ENCODE assay signal across 9 cellular contexts in the genomic region with DNA sequence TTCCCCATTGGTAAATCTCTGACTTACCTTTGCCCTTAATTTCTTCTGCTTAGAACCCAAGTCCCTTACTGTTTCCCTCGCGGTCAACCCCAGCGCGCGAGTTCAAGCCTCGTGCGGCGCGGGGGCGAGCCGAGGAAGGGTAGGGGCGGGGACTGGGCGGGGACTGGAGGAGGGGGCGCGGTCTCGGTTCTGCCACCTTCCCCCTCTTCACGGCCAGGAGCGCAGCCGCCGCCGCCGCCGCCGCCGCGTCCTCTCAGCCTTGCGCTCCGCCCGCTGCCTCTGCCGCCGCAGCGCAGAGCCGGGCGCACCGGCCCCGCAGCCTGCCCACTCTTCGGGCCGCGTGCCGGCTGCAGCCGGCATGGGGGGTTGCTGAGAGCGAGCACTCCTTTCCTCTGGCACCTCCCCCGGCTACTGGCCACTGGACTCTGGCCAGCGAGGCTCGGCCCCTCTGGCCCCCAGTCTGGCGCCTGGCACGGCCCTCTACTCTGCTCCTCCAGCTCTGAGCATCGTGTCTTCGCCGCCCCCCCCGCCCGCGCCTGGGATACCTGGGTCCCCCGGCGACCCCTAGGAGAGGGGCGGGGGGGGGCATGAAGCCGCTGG. TPM values are rescaled to one million over a fixed set of nuclear protein-coding genes. Genes with fewer than 3 reads are reported as not detected.
DNase-seq lines count a peak whose midpoint lies in the region; ATAC-seq and TF ChIP-seq lines count a peak whose summit lies in the region.
"Had no signal": no experiment of that assay in that cellular context is flagged by ENCODE, and none has a peak within 500 bp of the region (broad histone marks: within the 10 kb centered on the region; RNA-seq: fewer than 3 reads in every experiment).

A gene with protein sequence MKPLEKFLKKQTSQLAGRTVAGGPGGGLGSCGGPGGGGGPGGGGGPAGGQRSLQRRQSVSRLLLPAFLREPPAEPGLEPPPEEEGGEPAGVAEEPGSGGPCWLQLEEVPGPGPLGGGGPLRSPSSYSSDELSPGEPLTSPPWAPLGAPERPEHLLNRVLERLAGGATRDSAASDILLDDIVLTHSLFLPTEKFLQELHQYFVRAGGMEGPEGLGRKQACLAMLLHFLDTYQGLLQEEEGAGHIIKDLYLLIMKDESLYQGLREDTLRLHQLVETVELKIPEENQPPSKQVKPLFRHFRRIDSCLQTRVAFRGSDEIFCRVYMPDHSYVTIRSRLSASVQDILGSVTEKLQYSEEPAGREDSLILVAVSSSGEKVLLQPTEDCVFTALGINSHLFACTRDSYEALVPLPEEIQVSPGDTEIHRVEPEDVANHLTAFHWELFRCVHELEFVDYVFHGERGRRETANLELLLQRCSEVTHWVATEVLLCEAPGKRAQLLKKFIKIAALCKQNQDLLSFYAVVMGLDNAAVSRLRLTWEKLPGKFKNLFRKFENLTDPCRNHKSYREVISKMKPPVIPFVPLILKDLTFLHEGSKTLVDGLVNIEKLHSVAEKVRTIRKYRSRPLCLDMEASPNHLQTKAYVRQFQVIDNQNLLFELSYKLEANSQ (plus strand): TSS at position 196 of the 600 bp plus-strand sequence. CDS start 392 bp downstream, at position 588.

- H3K36me3 Mint-ChIP-seq in activated naive CD4-positive, alpha-beta T cell treated with anti-CD3 and anti-CD28 coated beads, Interleukin-2, amount 50 U/mL, for 72 hours = peaks cover 7 to 13% of the 10 kb centered on the region in 2 donors

- no peak within 1 kb of the TSS for H2BK5ac ChIP-seq in trophoblast cell (ENCODE audit: low read depth, low read length, poor library complexity)

- no peak within 1 kb of the TSS for H4K12ac ChIP-seq in trophoblast cell (ENCODE audit: low read depth, low read length)

- no peak within 1 kb of the TSS for H3K18ac ChIP-seq in trophoblast cell (ENCODE audit: low read length)

- H3K4me1 ChIP-seq in trophoblast cell (ENCODE audit: control insufficient read depth in 1 of 2, insufficient read depth in 2 of 2, low read length in 2 of 2) (peaks cover 0 to 5% of the 10 kb centered on the region in 2 experiments), transverse colon (peaks cover 9 to 47% (median 33%) of the 10 kb centered on the region in 4 donors)

- H3K9ac ChIP-seq in trophoblast cell (ENCODE audit: low read length) = no peak within 1 kb of the TSS

- H3K23ac ChIP-seq in trophoblast cell (ENCODE audit: low read length) = no peak within 1 kb of the TSS

- H4K91ac ChIP-seq in trophoblast cell (ENCODE audit: low read depth, low read length) = no peak within 1 kb of the TSS

- H2AFZ ChIP-seq in trophoblast cell (ENCODE audit: insufficient read depth, low read length, poor library complexity) = peak within 1 kb of the TSS; percentile 74

- H3K4me3 ChIP-seq in trophoblast cell (ENCODE audit: low read depth, low read length) (peak within 1 kb of the TSS; percentile 72), transverse colon (peak within 1 kb of the TSS; percentile 55 to 79 (median 64)), MG63 (no peak within 1 kb of the TSS)

- H3K4me2 ChIP-seq in trophoblast cell (ENCODE audit: low read length) = peak within 1 kb of the TSS; percentile 99

- H3K79me1 ChIP-seq in trophoblast cell (ENCODE audit: low read length) = peaks cover 3% of the 10 kb centered on the region

- no peak for TF ChIP-seq EP300 in transverse colon (IDR thresholded peaks at IDR 0.05; ENCODE audit: low read depth)

- peak within 1 kb of the TSS in 1 of 2 donors; percentile 13 for H3K27ac Mint-ChIP-seq in activated naive CD4-positive, alpha-beta T cell treated with anti-CD3 and anti-CD28 coated beads, Interleukin-2, amount 50 U/mL, for 72 hours
- H3K27ac Mint-ChIP-seq: T-helper 1 cell treated with Interleukin-12 subunit alpha and Interleukin-12 subunit beta and Interleukin-4 antibody, amounts not matched to agents 30 μg/mL and 1 μg/mL, for 36 hours had no signal

- H2AK5ac ChIP-seq in trophoblast cell (ENCODE audit: low read length) = no peak within 1 kb of the TSS

- H3K4ac ChIP-seq in trophoblast cell (ENCODE audit: low read depth, low read length) = no peak within 1 kb of the TSS

- no peak within 1 kb of the TSS for H2BK120ac ChIP-seq in trophoblast cell (ENCODE audit: insufficient read depth, low read length, poor library complexity)

- H2BK12ac ChIP-seq in trophoblast cell (ENCODE audit: low read length) = no peak within 1 kb of the TSS

- no peak within 1 kb of the TSS for H4K8ac ChIP-seq in trophoblast cell (ENCODE audit: low read depth, low read length)

- peak; percentile 86 to 97 for ATAC-seq in activated naive CD4-positive, alpha-beta T cell treated with anti-CD3 and anti-CD28 coated beads, Interleukin-2, amount 50 U/mL, for 72 hours
- ATAC-seq in Right ventricle myocardium inferior = peak; percentile 85

- H3K9me3 Mint-ChIP-seq in activated naive CD4-positive, alpha-beta T cell treated with anti-CD3 and anti-CD28 coated beads, Interleukin-2, amount 50 U/mL, for 72 hours = no peaks in the 10 kb centered on the region
- H3K9me3 Mint-ChIP-seq: T-helper 1 cell treated with Interleukin-12 subunit alpha and Interleukin-12 subunit beta and Interleukin-4 antibody, amounts not matched to agents 30 μg/mL and 1 μg/mL, for 36 hours had no signal

- H3K79me2 ChIP-seq in trophoblast cell (ENCODE audit: control insufficient read depth, insufficient read depth, low read length, poor library complexity) = no peaks in the 10 kb centered on the region

- H3K36me3 ChIP-seq in trophoblast cell (ENCODE audit: control insufficient read depth in 1 of 2, insufficient read depth in 2 of 2, low read length in 2 of 2) = peaks cover 7 to 9% of the 10 kb centered on the region in 2 experiments
- no peaks in the 10 kb centered on the region for H3K36me3 ChIP-seq in transverse colon
- H3K36me3 ChIP-seq in MG63 = peaks cover 42% of the 10 kb centered on the region

- DNase-seq in DMS79 treated with DMSO at 0.1 percent for 48 hours (lab: John Stamatoyannopoulos, UW) (peak; percentile 53), HK-2 (ENCODE audit: unreplicated experiment) (peak; percentile 65), SK-N-DZ (ENCODE audit: low spot score) (peak; percentile 71), Right ventricle myocardium inferior (ENCODE audit: missing footprints) (peak; percentile 89), trophoblast cell (peak; percentile 56 to 69), transverse colon (peak; percentile 91), MG63 (no peak)
- DNase-seq in activated naive CD4-positive, alpha-beta T cell treated with anti-CD3 and anti-CD28 coated beads, Interleukin-2, amount 50 U/mL, for 72 hours (ENCODE audit: low spot score in 2 of 2) = peak; percentile 63 to 80

- in situ Hi-C loops in transverse colon (cut with MboI; ENCODE audit: low pct_ligation_motif_present in 1 of 4, low pct_unique_long_range_greater_than_20kb in 1 of 4, low sequenced_read_pairs in 3 of 4) = loop anchor here in 1 of 4 donors (25.0 kb wide), 1 partner anchor 110 kb away; a partner anchor contains a TSS

- H3K9me3 ChIP-seq in trophoblast cell (ENCODE audit: insufficient read depth, low read depth, low read length) (no peaks in the 10 kb centered on the region), transverse colon (no peaks in the 10 kb centered on the region), MG63 (no peaks in the 10 kb centered on the region)

- H3K27ac ChIP-seq in trophoblast cell (ENCODE audit: low read depth, low read length) (no peak within 1 kb of the TSS), transverse colon (peak within 1 kb of the TSS; percentile 89 to 92 (median 91))

- TF ChIP-seq CTCF in transverse colon (IDR thresholded peaks at IDR 0.05) = no peak

- H3K14ac ChIP-seq in trophoblast cell (ENCODE audit: low read length) = no peak within 1 kb of the TSS

- H3K27me3 ChIP-seq in trophoblast cell (ENCODE audit: insufficient read depth, low read length) = no peaks in the 10 kb centered on the region
- H3K27me3 ChIP-seq in transverse colon = no peaks in the 10 kb centered on the region
- no peaks in the 10 kb centered on the region for H3K27me3 ChIP-seq in MG63

- peak; percentile 70 for TF ChIP-seq POLR2A in transverse colon (IDR thresholded peaks at IDR 0.05)

- intact Hi-C loops in Right ventricle myocardium inferior (cut with DNase I) (loop anchor here (5.0 kb wide), 1 partner anchor 55 kb away; a partner anchor contains a TSS), transverse colon (cut with DNase I; ENCODE audit: low total_unique reads) (no loop called here)

- no CpG with 5 or more reads among the region's 57 CpGs for WGBS in trophoblast cell (ENCODE audit: extremely low coverage, insufficient coverage, insufficient read length)
- WGBS in transverse colon (ENCODE audit: low coverage in 1 of 2), 2 donors = 0% methylated on average over 1 to 26 of the region's 57 CpGs

RNA-seq across cellular contexts. Expression of the gene that starts here (rescaled TPM):
- 3.4 and 4.8 TPM in 2 replicates for polyA plus RNA-seq in SK-N-DZ (2014; cell fraction: cytosol; rRNA removed)
- polyA plus RNA-seq in SK-N-DZ (2014; cell fraction: nucleus; rRNA removed) = 31.7 and 37.3 TPM in 2 replicates
- total RNA-seq in activated naive CD4-positive, alpha-beta T cell treated with anti-CD3 and anti-CD28 coated beads, Interleukin-2, amount 50 U/mL, for 72 hours = 1 to 10 TPM; 5.3 to 7.1 TPM
- total RNA-seq in Right ventricle myocardium inferior (2.1 TPM), transverse colon (100 to 1,000 TPM; 220 to 411 (median 308) TPM)
- 2.8 and 3.0 TPM in 2 replicates for polyA plus RNA-seq in trophoblast cell (2013)
- 0.27 and 2.0 TPM in 2 replicates for total RNA-seq in MG63 (2014; rRNA removed; shearing (Covaris generic); ENCODE audit: low replicate concordance)

Comparison
In these comparisons a context has a peak if more than half of its experiments do, and no peak if none do; other contexts are left out.
1. RNA of the gene that starts here (total RNA-seq): 220 to 411 TPM in transverse colon; 5.3 to 7.1 TPM in activated naive CD4-positive, alpha-beta T cell treated with anti-CD3 and anti-CD28 coated beads, Interleukin-2, amount 50 U/mL, for 72 hours, 2.1 TPM in Right ventricle myocardium inferior (single experiment) and 0.27 to 2.0 TPM in MG63; every median in the first group is over 10 times any median in the second.